9 cellular contexts compared by ENCODE assay signal in genomic region chr9:117555964-117556629, GRCh38.
DNase-seq lines count a peak whose midpoint lies in the region; ATAC-seq and TF ChIP-seq lines count a peak whose summit lies in the region.
"Had no signal": no experiment of that assay in that cellular context is flagged by ENCODE, and none has a peak within 500 bp of the region (broad histone marks: within the 10 kb centered on the region; RNA-seq: fewer than 3 reads in every experiment).

No MANE protein-coding gene starts in this region.

- no peaks in the 10 kb centered on the region for H3K36me3 Mint-ChIP-seq in osteocyte (ENCODE audit: unreplicated experiment)

- H3K4me3 Mint-ChIP-seq in osteocyte (ENCODE audit: unreplicated experiment), result no peak overlapping the region

- no peak overlapping the region for H3K27ac ChIP-seq in esophagus squamous epithelium
- H3K27ac ChIP-seq: BLaER1 treated with 17β-estradiol and CSF1 and Interleukin-3, amounts not matched to agents 10 nM and 100 nM had no signal

- peak; percentile 2 for DNase-seq in NCI-H2196 (lab: John Stamatoyannopoulos, UW; ENCODE audit: unreplicated experiment)
- DNase-seq in NCI-H2196 treated with DMSO at 0.1 percent for 48 hours (lab: John Stamatoyannopoulos, UW; ENCODE audit: unreplicated experiment), result no peak
- DNase-seq in HK-2 (ENCODE audit: unreplicated experiment), result peak; percentile 35
- DNase-seq in SK-N-DZ (ENCODE audit: low spot score), result peak; percentile 37
- no peak for DNase-seq in esophagus squamous epithelium (lab: John Stamatoyannopoulos, UW)
- no peak for DNase-seq in osteocyte (ENCODE audit: extremely low spot score, unreplicated experiment)
- no peak for DNase-seq in 8988T

- no peaks in the 10 kb centered on the region for H3K4me1 ChIP-seq in esophagus squamous epithelium

- no peak overlapping the region for H3K27ac Mint-ChIP-seq in osteocyte (ENCODE audit: unreplicated experiment)

- H3K4me1 Mint-ChIP-seq in osteocyte (ENCODE audit: unreplicated experiment), result no peaks in the 10 kb centered on the region

- ATAC-seq in GM21390 (IDR thresholded peaks at IDR 0.05; ENCODE audit: unreplicated experiment), result peak; percentile 93

- H3K4me3 ChIP-seq in esophagus squamous epithelium, result no peak overlapping the region
- H3K4me3 ChIP-seq: BLaER1 treated with 17β-estradiol and CSF1 and Interleukin-3, amounts not matched to agents 10 nM and 100 nM had no signal

- peaks cover 3% of the 10 kb centered on the region for H3K9me3 Mint-ChIP-seq in osteocyte (ENCODE audit: unreplicated experiment)

- TF ChIP-seq CTCF in esophagus squamous epithelium (IDR thresholded peaks at IDR 0.05) (peak in 4 of 6 experiments; percentile 19 to 55 (median 44)), osteocyte (IDR thresholded peaks at IDR 0.05) (peak; percentile 51)

- no peaks in the 10 kb centered on the region for H3K27me3 ChIP-seq in esophagus squamous epithelium
- H3K27me3 ChIP-seq: BLaER1 treated with 17β-estradiol and CSF1 and Interleukin-3, amounts not matched to agents 10 nM and 100 nM had no signal

- TF ChIP-seq POLR2A in esophagus squamous epithelium (IDR thresholded peaks at IDR 0.05), result no peak

- H3K36me3 ChIP-seq in esophagus squamous epithelium, result no peaks in the 10 kb centered on the region
- H3K36me3 ChIP-seq: BLaER1 treated with 17β-estradiol and CSF1 and Interleukin-3, amounts not matched to agents 10 nM and 100 nM had no signal

- intact Hi-C loops in esophagus squamous epithelium (cut with DNase I), result no loop called here

- no peaks in the 10 kb centered on the region for H3K27me3 Mint-ChIP-seq in osteocyte (ENCODE audit: unreplicated experiment)

- 49 to 52% methylated on average over 5 of the region's 5 CpGs for WGBS in esophagus squamous epithelium, 2 donors

- no peaks in the 10 kb centered on the region for H3K9me3 ChIP-seq in esophagus squamous epithelium

Comparison
In these comparisons a context has a peak if more than half of its experiments do, and no peak if none do; other contexts are left out.
1. DNase-seq: peak in NCI-H2196 (single experiment), HK-2 (single experiment) and SK-N-DZ (single experiment); none in NCI-H2196 treated with DMSO at 0.1 percent for 48 hours (single experiment), esophagus squamous epithelium (single experiment), osteocyte (single experiment) and 8988T (single experiment).